26 cellular contexts compared by ENCODE assay signal in the genomic region with DNA sequence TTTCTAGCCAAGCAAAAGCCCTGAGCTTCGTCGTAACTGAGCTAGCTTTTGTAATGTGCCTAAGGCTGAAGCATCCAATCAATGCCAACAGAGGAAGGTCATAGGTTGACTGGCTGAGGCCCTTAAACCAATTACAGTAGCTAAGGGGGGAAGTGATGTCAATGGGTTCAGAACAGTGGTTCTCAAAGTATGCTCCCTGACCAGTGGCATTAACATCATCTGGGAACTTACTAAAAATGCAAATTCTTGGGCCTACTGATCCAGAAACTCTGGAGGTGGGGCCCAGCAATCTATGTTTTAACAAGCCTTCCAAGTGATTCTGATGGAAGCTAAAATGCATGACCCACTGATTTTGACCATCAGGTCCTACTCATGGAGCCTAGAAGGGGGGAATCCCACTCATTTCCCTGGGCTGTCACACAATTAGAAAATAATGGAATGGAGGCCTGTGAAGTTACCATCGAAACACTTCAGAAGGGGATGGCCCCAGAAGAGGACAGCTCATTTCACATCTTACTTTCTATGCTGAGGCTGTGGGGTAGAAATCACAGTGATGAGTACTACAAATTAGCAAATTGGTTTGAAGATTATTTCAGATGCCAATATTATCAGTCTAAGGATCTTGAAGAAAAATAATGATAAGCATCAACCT. TPM values are rescaled to one million over a fixed set of nuclear protein-coding genes. Genes with fewer than 3 reads are reported as not detected.
A peak's percentile ranks its signal among the peaks of the same experiment; 100 is the strongest.
DNase-seq lines count a peak whose midpoint lies in the region; ATAC-seq and TF ChIP-seq lines count a peak whose summit lies in the region.
"Had no signal": no experiment of that assay in that cellular context is flagged by ENCODE, and none has a peak within 500 bp of the region (broad histone marks: within the 10 kb centered on the region; RNA-seq: fewer than 3 reads in every experiment).

No MANE protein-coding gene starts in this region.

- WGBS in transverse colon (ENCODE audit: low coverage in 1 of 2), 2 donors, result 88% methylated on average over 3 of the region's 3 CpGs; no CpG with 5 or more reads in 1 of the 2 donors

- no peak for TF ChIP-seq CTCF in transverse colon (IDR thresholded peaks at IDR 0.05)

- DNase-seq in stimulated activated naive B cell treated with anti-CD40 and anti-IgM and Interleukin-4, amounts not matched to agents 10 μg/mL and 1 μg/mL and 100 μg/mL, for 72 hours, result no peak
- DNase-seq in activated CD8-positive, alpha-beta memory T cell treated with anti-CD3 and anti-CD28 coated beads, Interleukin-2, amount 50 U/mL, for 4 hours, result no peak
- DNase-seq in transverse colon, result no peak
- DNase-seq: activated CD4-positive, alpha-beta T cell treated with anti-CD3 and anti-CD28 coated beads, Interleukin-2, amount 10 ng/mL, durations not matched to agents 24 days and 14 days; activated CD8-positive, alpha-beta memory T cell treated with anti-CD3 and anti-CD28 coated beads, Interleukin-2, amount 10 ng/mL, durations not matched to agents 7 days and 5 days; anterior cingulate cortex; colonic mucosa; effector memory CD4-positive, alpha-beta T cell; erythroblast; foreskin keratinocyte; mesendoderm; NCI-H1092 treated with DMSO at 0.1 percent for 48 hours; NCI-H2081; NCI-H82; psoas muscle; stimulated activated CD4-positive, alpha-beta T cell treated with anti-CD3 and anti-CD28 coated beads, Interleukin-15, amount 100 ng/mL, for 24 hours; trophoblast cell had no signal

- H3K27ac Mint-ChIP-seq in stimulated activated naive B cell treated with anti-CD40 and anti-IgM and Interleukin-4, amounts not matched to agents 10 μg/mL and 1 μg/mL and 100 μg/mL, for 72 hours, result no peak overlapping the region
- H3K27ac Mint-ChIP-seq: activated CD4-positive, alpha-beta T cell treated with anti-CD3 and anti-CD28 coated beads, Interleukin-2, amount 10 ng/mL, durations not matched to agents 24 days and 14 days; activated CD8-positive, alpha-beta memory T cell treated with anti-CD3 and anti-CD28 coated beads, Interleukin-2, amount 10 ng/mL, durations not matched to agents 7 days and 5 days; activated naive CD4-positive, alpha-beta T cell treated with anti-CD3 and anti-CD28 coated beads, Interleukin-2, amount 50 U/mL, for 72 hours; T-helper 2 cell treated with Interferon-gamma antibody and Interleukin-4, amounts not matched to agents 5 μg/mL and 100 μg/mL, for 36 hours had no signal

- TF ChIP-seq POLR2A in transverse colon (IDR thresholded peaks at IDR 0.05), result no peak

- H3K4me1 Mint-ChIP-seq in stimulated activated naive B cell treated with anti-CD40 and anti-IgM and Interleukin-4, amounts not matched to agents 10 μg/mL and 1 μg/mL and 100 μg/mL, for 72 hours, result peaks cover 4 to 9% of the 10 kb centered on the region in 2 donors

- intact Hi-C loops in transverse colon (cut with DNase I; ENCODE audit: low total_unique reads), result no loop called here

- H3K36me3 Mint-ChIP-seq in stimulated activated naive B cell treated with anti-CD40 and anti-IgM and Interleukin-4, amounts not matched to agents 10 μg/mL and 1 μg/mL and 100 μg/mL, for 72 hours, result peaks cover 0 to 3% of the 10 kb centered on the region in 2 donors
- H3K36me3 Mint-ChIP-seq: activated CD8-positive, alpha-beta memory T cell treated with anti-CD3 and anti-CD28 coated beads, Interleukin-2, amount 10 ng/mL, durations not matched to agents 7 days and 5 days had no signal

- no peak overlapping the region for H3K4me3 ChIP-seq in transverse colon
- H3K4me3 ChIP-seq: colonic mucosa, psoas muscle had no signal

- no peak for TF ChIP-seq EP300 in transverse colon (IDR thresholded peaks at IDR 0.05; ENCODE audit: low read depth)

- H3K27me3 Mint-ChIP-seq in stimulated activated naive B cell treated with anti-CD40 and anti-IgM and Interleukin-4, amounts not matched to agents 10 μg/mL and 1 μg/mL and 100 μg/mL, for 72 hours, result peaks cover 48 to 54% of the 10 kb centered on the region in 2 donors

- no peak overlapping the region for H3K4me3 Mint-ChIP-seq in stimulated activated naive B cell treated with anti-CD40 and anti-IgM and Interleukin-4, amounts not matched to agents 10 μg/mL and 1 μg/mL and 100 μg/mL, for 72 hours
- H3K4me3 Mint-ChIP-seq: activated CD4-positive, alpha-beta T cell treated with anti-CD3 and anti-CD28 coated beads, Interleukin-2, amount 10 ng/mL, durations not matched to agents 24 days and 14 days; activated CD8-positive, alpha-beta memory T cell treated with anti-CD3 and anti-CD28 coated beads, Interleukin-2, amount 10 ng/mL, durations not matched to agents 7 days and 5 days; T-helper 2 cell treated with Interferon-gamma antibody and Interleukin-4, amounts not matched to agents 5 μg/mL and 100 μg/mL, for 36 hours had no signal

- H3K27me3 ChIP-seq in transverse colon, result no peaks in the 10 kb centered on the region
- H3K27me3 ChIP-seq: colonic mucosa had no signal

- ATAC-seq in GM18868 (IDR thresholded peaks at IDR 0.05; ENCODE audit: unreplicated experiment), result peak; percentile 39
- peak; percentile 40 for ATAC-seq in HG02588 (IDR thresholded peaks at IDR 0.05; ENCODE audit: unreplicated experiment)
- ATAC-seq in HG03159 (IDR thresholded peaks at IDR 0.05; ENCODE audit: unreplicated experiment), result peak; percentile 32
- ATAC-seq in stimulated activated naive B cell treated with anti-CD40 and anti-IgM and Interleukin-4, amounts not matched to agents 10 μg/mL and 1 μg/mL and 100 μg/mL, for 72 hours (replicated peaks), result peak; percentile 56 to 68
- no peak for ATAC-seq in GM21528 (IDR thresholded peaks at IDR 0.05; ENCODE audit: low FRiP score, unreplicated experiment)
- ATAC-seq: activated CD8-positive, alpha-beta memory T cell treated with anti-CD3 and anti-CD28 coated beads, Interleukin-2, amount 10 ng/mL, durations not matched to agents 7 days and 5 days; activated naive CD4-positive, alpha-beta T cell treated with anti-CD3 and anti-CD28 coated beads, Interleukin-2, amount 50 U/mL, for 72 hours; foreskin keratinocyte; psoas muscle had no signal

- no peaks in the 10 kb centered on the region for H3K9me3 ChIP-seq in transverse colon
- H3K9me3 ChIP-seq: colonic mucosa, neutrophil, psoas muscle had no signal

- no peak overlapping the region for H3K27ac ChIP-seq in transverse colon
- H3K27ac ChIP-seq: C4-2B, colonic mucosa, foreskin keratinocyte, neutrophil, psoas muscle, VCaP had no signal

- H3K4me1 ChIP-seq in transverse colon, result peaks cover 0 to 7% (median 5%) of the 10 kb centered on the region in 4 donors
- H3K4me1 ChIP-seq: colonic mucosa, foreskin keratinocyte, psoas muscle had no signal

- no peaks in the 10 kb centered on the region for H3K36me3 ChIP-seq in transverse colon
- H3K36me3 ChIP-seq: colonic mucosa, neutrophil had no signal

- peaks cover 0 to 4% of the 10 kb centered on the region in 2 donors for H3K9me3 Mint-ChIP-seq in stimulated activated naive B cell treated with anti-CD40 and anti-IgM and Interleukin-4, amounts not matched to agents 10 μg/mL and 1 μg/mL and 100 μg/mL, for 72 hours
- H3K9me3 Mint-ChIP-seq: activated CD4-positive, alpha-beta T cell treated with anti-CD3 and anti-CD28 coated beads, Interleukin-2, amount 10 ng/mL, durations not matched to agents 24 days and 14 days; T-helper 2 cell treated with Interferon-gamma antibody and Interleukin-4, amounts not matched to agents 5 μg/mL and 100 μg/mL, for 36 hours had no signal

- in situ Hi-C loops in transverse colon (cut with MboI; ENCODE audit: low pct_ligation_motif_present in 1 of 4, low pct_unique_long_range_greater_than_20kb in 1 of 4, low sequenced_read_pairs in 3 of 4), result no loop called here

RNA-seq across cellular contexts. Expression of a gene that starts 4.7 kb away (rescaled TPM):
- 10 to 100 TPM in 2 of 4 donors, 1 to 10 TPM in 1, under 1 TPM in 1; 0.80 to 14.0 (median 9.6) TPM for total RNA-seq in transverse colon
